ENCODE assay signal across 8 cellular contexts in the genomic region with DNA sequence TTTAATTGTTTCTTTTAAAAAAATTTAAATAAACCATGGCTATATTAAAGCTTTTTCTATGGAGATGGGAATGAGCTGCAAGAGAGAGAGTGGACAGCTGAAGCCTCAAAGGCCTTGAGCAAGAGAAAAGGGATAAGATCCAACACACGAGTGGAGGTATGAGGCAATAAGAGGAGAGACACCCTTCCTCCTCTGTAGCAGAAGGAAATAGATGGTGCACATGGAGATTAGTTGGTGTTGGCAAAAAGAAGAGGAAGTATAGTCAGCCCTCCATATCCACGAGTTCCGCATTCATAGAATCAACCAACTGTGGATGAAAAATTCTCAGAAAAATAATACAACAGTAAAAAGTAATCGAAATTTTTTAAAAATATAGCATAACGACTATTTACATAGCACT. TPM values are rescaled to one million over a fixed set of nuclear protein-coding genes. Genes with fewer than 3 reads are reported as not detected.
DNase-seq lines count a peak whose midpoint lies in the region; ATAC-seq and TF ChIP-seq lines count a peak whose summit lies in the region.

No MANE protein-coding gene starts in this region.

- no peak for TF ChIP-seq CTCF in SK-N-SH (IDR thresholded peaks at IDR 0.05)
- TF ChIP-seq CTCF in activated B cell treated with CpG ODN at 0.5 μM for 24 hours (IDR thresholded peaks at IDR 0.05), result no peak
- no peak for TF ChIP-seq CTCF in left ventricle myocardium inferior (IDR thresholded peaks at IDR 0.05; ENCODE audit: borderline replicate concordance)
- TF ChIP-seq CTCF in omental fat pad (IDR thresholded peaks at IDR 0.05), result no peak

- H3K4me2 ChIP-seq in SK-N-SH, result peak overlapping the region; percentile 76

- H3K9me3 Mint-ChIP-seq in activated B cell treated with CpG ODN at 0.5 μM for 24 hours, result no peaks in the 10 kb centered on the region

- no peak for TF ChIP-seq RAD21 in SK-N-SH (IDR thresholded peaks at IDR 0.05; ENCODE audit: low read length)

- intact Hi-C loops in activated B cell treated with CpG ODN at 0.5 μM for 24 hours (cut with micrococcal nuclease), result loop anchor here (1.0 kb wide), 1 partner anchor 100 kb away; no protein-coding TSS in a partner anchor
- intact Hi-C loops in left ventricle myocardium inferior (cut with micrococcal nuclease), result no loop called here

- no peak for DNase-seq in SK-N-SH
- no peak for DNase-seq in activated B cell treated with CpG ODN at 0.5 μM for 24 hours
- no peak for DNase-seq in left ventricle myocardium inferior
- no peak for DNase-seq in omental fat pad (ENCODE audit: low spot score)

- peak overlapping the region; percentile 83 for H3K4me3 Mint-ChIP-seq in activated B cell treated with CpG ODN at 0.5 μM for 24 hours

- TF ChIP-seq EP300 in SK-N-SH (IDR thresholded peaks at IDR 0.05; ENCODE audit: borderline replicate concordance in 1 of 2, low read depth in 1 of 2, low read length in 1 of 2), result no peak

- H3K36me3 ChIP-seq in SK-N-SH (replicated peaks in 1 of 2; ENCODE audit: control insufficient read depth in 1 of 2, insufficient read depth in 2 of 2, low read length in 1 of 2), result peaks cover 9 to 16% of the 10 kb centered on the region in 2 experiments
- H3K36me3 ChIP-seq in left ventricle myocardium inferior, result peaks cover 6% of the 10 kb centered on the region
- peaks cover 0 to 12% (median 4%) of the 10 kb centered on the region in 5 donors for H3K36me3 ChIP-seq in subcutaneous abdominal adipose tissue (ENCODE audit: control insufficient read depth in 5 of 5, insufficient read depth in 5 of 5, low read length in 5 of 5)

- no peaks in the 10 kb centered on the region for H3K9me2 ChIP-seq in SK-N-SH

- H3K9ac ChIP-seq in SK-N-SH (peak overlapping the region; percentile 7; the same call in 1 of the 2 replicates), subcutaneous abdominal adipose tissue (ENCODE audit: low read length in 5 of 5) (peak overlapping the region in 2 of 5 donors; percentile 50 to 57)

- H3K27ac ChIP-seq in SK-N-SH (ENCODE audit: low read depth in 2 of 2, low read length in 1 of 2) (peak overlapping the region; percentile 17 to 60; a peak in 2 of 4 replicates), left ventricle myocardium inferior (replicated peaks) (peak overlapping the region; percentile 75), subcutaneous abdominal adipose tissue (ENCODE audit: low read depth, low read length) (peak overlapping the region; percentile 55)

- H3K36me3 Mint-ChIP-seq in activated B cell treated with CpG ODN at 0.5 μM for 24 hours (ENCODE audit: low read depth), result peaks cover 27% of the 10 kb centered on the region

- H3K4me1 Mint-ChIP-seq in activated B cell treated with CpG ODN at 0.5 μM for 24 hours, result peaks cover 46% of the 10 kb centered on the region

- peak overlapping the region; percentile 33 to 56; a peak in 2 of 4 replicates for H3K4me3 ChIP-seq in SK-N-SH (ENCODE audit: low read depth in 2 of 2, low read length in 1 of 2)
- peak overlapping the region; percentile 58 for H3K4me3 ChIP-seq in left ventricle myocardium inferior
- H3K4me3 ChIP-seq in subcutaneous abdominal adipose tissue (ENCODE audit: low read depth in 1 of 5, low read length in 5 of 5), result peak overlapping the region; percentile 38 to 68 (median 56)

- H4K20me1 ChIP-seq in SK-N-SH (ENCODE audit: insufficient read depth), result peaks cover 21% of the 10 kb centered on the region

- ATAC-seq in SK-N-SH treated with all-trans-retinoic acid at 6 μM for 48 hours, result no peak
- ATAC-seq in activated B cell treated with CpG ODN at 0.5 μM for 24 hours (ENCODE audit: low read depth), result no peak
- no peak for ATAC-seq in omental fat pad (ENCODE audit: low FRiP score)
- no peak for ATAC-seq in HG03378 (IDR thresholded peaks at IDR 0.05; ENCODE audit: unreplicated experiment)
- ATAC-seq in GM19395 (IDR thresholded peaks at IDR 0.05; ENCODE audit: unreplicated experiment), result no peak

- no peaks in the 10 kb centered on the region for H3K9me3 ChIP-seq in SK-N-SH
- no peaks in the 10 kb centered on the region for H3K9me3 ChIP-seq in left ventricle myocardium inferior (replicated peaks)
- H3K9me3 ChIP-seq in subcutaneous abdominal adipose tissue (ENCODE audit: control insufficient read depth in 5 of 5, low read length in 5 of 5), result no peaks in the 10 kb centered on the region

- H3K27me3 ChIP-seq in SK-N-SH (ENCODE audit: insufficient read depth) (no peaks in the 10 kb centered on the region), left ventricle myocardium inferior (ENCODE audit: low read depth) (no peaks in the 10 kb centered on the region), subcutaneous abdominal adipose tissue (ENCODE audit: control insufficient read depth in 5 of 5, insufficient read depth in 4 of 5, low read length in 5 of 5) (peaks cover 0 to 11% (median 4%) of the 10 kb centered on the region in 5 donors)

- POLR2A ChIA-PET in SK-N-SH (lab: Yijun Ruan, JAX) (no interaction called here), activated B cell treated with CpG ODN at 0.5 μM for 24 hours (lab: Charles Lee) (no interaction called here)

- H3K27ac Mint-ChIP-seq in activated B cell treated with CpG ODN at 0.5 μM for 24 hours, result peak overlapping the region; percentile 89

- no peaks in the 10 kb centered on the region for H3K27me3 Mint-ChIP-seq in activated B cell treated with CpG ODN at 0.5 μM for 24 hours

- H3K4me1 ChIP-seq in SK-N-SH (ENCODE audit: control insufficient read depth in 1 of 2, insufficient read depth in 2 of 2, low read depth in 1 of 2, low read length in 1 of 2) (peaks cover 10 to 15% of the 10 kb centered on the region in 2 experiments; a peak in 2 of 4 replicates), left ventricle myocardium inferior (peaks cover 46% of the 10 kb centered on the region), subcutaneous abdominal adipose tissue (ENCODE audit: control insufficient read depth in 5 of 5, insufficient read depth in 5 of 5, low read length in 5 of 5) (peaks cover 16 to 51% (median 42%) of the 10 kb centered on the region in 5 donors)

- no peak overlapping the region for H2AFZ ChIP-seq in SK-N-SH (ENCODE audit: low read depth)

- no peaks in the 10 kb centered on the region for H3F3A ChIP-seq in SK-N-SH (replicated peaks; ENCODE audit: insufficient read depth)

- WGBS in SK-N-SH (ENCODE audit: low lambda C conversion rate), result 73% methylated on average over 5 of the region's 5 CpGs

- CTCF ChIA-PET in SK-N-SH (lab: Yijun Ruan, JAX) (interaction anchor here (1.0 to 1.3 kb wide), 2 partner anchors 17 to 100 kb away, joined by 3 to 4 read pairs; no protein-coding TSS in a partner anchor), activated B cell treated with CpG ODN at 0.5 μM for 24 hours (lab: Charles Lee) (interaction anchor here (1.0 to 1.7 kb wide), 2 partner anchors 100 to 536 kb away, joined by 3 to 5 read pairs; no protein-coding TSS in a partner anchor)

- H3K79me2 ChIP-seq in SK-N-SH (ENCODE audit: insufficient read depth), result peaks cover 61% of the 10 kb centered on the region

TF ChIP-seq in SK-N-SH, 30 proteins besides CTCF, POLR2A, EP300 and RAD21:
- TF ChIP-seq GATA2 (CRISPR knock-in tag; IDR thresholded peaks at IDR 0.05) (no peak), RXRA (IDR thresholded peaks at IDR 0.05; ENCODE audit: borderline replicate concordance, low read depth) (no peak), CHD2 (IDR thresholded peaks at IDR 0.05; ENCODE audit: low read length, partially characterized antibody) (no peak), NRF1 (IDR thresholded peaks at IDR 0.05; ENCODE audit: low read depth, low read length) (no peak), SMC3 (IDR thresholded peaks at IDR 0.05; ENCODE audit: low read depth, low read length) (no peak)
TF ChIP-seq in SK-N-SH: peak in this region for 0.

TF ChIP-seq in SK-N-SH treated with all-trans-retinoic acid at 6 μM for 48 hours, 23 proteins besides CTCF, POLR2A, EP300 and RAD21 (continues in another document):
- no peak for TF ChIP-seq ZNF8 (CRISPR knock-in tag; IDR thresholded peaks at IDR 0.05)
- TF ChIP-seq CSDC2 (CRISPR knock-in tag; IDR thresholded peaks at IDR 0.05), result no peak
- TF ChIP-seq SNAI2 (CRISPR knock-in tag; IDR thresholded peaks at IDR 0.05), result no peak
- TF ChIP-seq TOX (CRISPR knock-in tag; IDR thresholded peaks at IDR 0.05; ENCODE audit: borderline replicate concordance), result no peak
- no peak for TF ChIP-seq CREB5 (CRISPR knock-in tag; IDR thresholded peaks at IDR 0.05; ENCODE audit: low read depth)

RNA-seq across cellular contexts. Expression of gene CXorf38, which starts 3.2 kb away (rescaled TPM):
- polyA plus RNA-seq in SK-N-SH (2012; rRNA removed), result 8.4 and 10.4 TPM in 2 replicates
- polyA plus RNA-seq in SK-N-SH (2012; cell fraction: cytosol; rRNA removed), result 8.9 and 10.0 TPM in 2 replicates
- polyA plus RNA-seq in SK-N-SH (2012; cell fraction: nucleus; rRNA removed), result 12.6 and 12.9 TPM in 2 replicates
- total RNA-seq in activated B cell treated with CpG ODN at 0.5 μM for 24 hours, result 20.9 and 21.9 TPM in 2 replicates
- total RNA-seq in left ventricle myocardium inferior, result 3.7 TPM
- 10 to 100 TPM; 11.7 to 23.3 (median 16.5) TPM for total RNA-seq in omental fat pad

RNA-seq across cellular contexts. Expression of gene MPC1L, which starts 20.9 kb away (rescaled TPM):
- not detected in 2 replicates for polyA plus RNA-seq in SK-N-SH (2012; rRNA removed)
- polyA plus RNA-seq in SK-N-SH (2012; cell fraction: cytosol; rRNA removed), result not detected in 2 replicates
- 0.20 TPM in 1 of 2 replicates, not detected in the other for polyA plus RNA-seq in SK-N-SH (2012; cell fraction: nucleus; rRNA removed)
- total RNA-seq in activated B cell treated with CpG ODN at 0.5 μM for 24 hours, result not detected in 2 replicates
- not detected for total RNA-seq in left ventricle myocardium inferior
- total RNA-seq in omental fat pad, result not detected
